ENCODE assay signal across 8 cellular contexts in genomic region chr2:219459460-219460311, GRCh38. TPM values are rescaled to one million over a fixed set of nuclear protein-coding genes. Genes with fewer than 3 reads are reported as not detected.
A peak's percentile ranks its signal among the peaks of the same experiment; 100 is the strongest.
DNase-seq lines count a peak whose midpoint lies in the region; ATAC-seq lines count a peak whose summit lies in the region.

No MANE protein-coding gene starts in this region.

- H3K23ac ChIP-seq in trophoblast cell (ENCODE audit: low read length): no peak overlapping the region

- H3K18ac ChIP-seq in trophoblast cell (ENCODE audit: low read length): peak overlapping the region; percentile 71

- peak overlapping the region; percentile 63 for H4K8ac ChIP-seq in trophoblast cell (ENCODE audit: low read depth, low read length)

- no CpG with 5 or more reads among the region's 14 CpGs for WGBS in trophoblast cell (ENCODE audit: extremely low coverage, insufficient coverage, insufficient read length)

- H2AK5ac ChIP-seq in trophoblast cell (ENCODE audit: low read length): peak overlapping the region; percentile 82

- no peaks in the 10 kb centered on the region for H3K27me3 ChIP-seq in trophoblast cell (ENCODE audit: insufficient read depth, low read length)

- H2BK120ac ChIP-seq in trophoblast cell (ENCODE audit: insufficient read depth, low read length, poor library complexity): peak overlapping the region; percentile 91

- peak overlapping the region; percentile 82 for H4K91ac ChIP-seq in trophoblast cell (ENCODE audit: low read depth, low read length)

- peak; percentile 78 for ATAC-seq in HG02759 (IDR thresholded peaks at IDR 0.05; ENCODE audit: unreplicated experiment)
- no peak for ATAC-seq in GM19328 (IDR thresholded peaks at IDR 0.05; ENCODE audit: unreplicated experiment)

- peak overlapping the region; percentile 20 for H4K12ac ChIP-seq in trophoblast cell (ENCODE audit: low read depth, low read length)

- H3K4me1 ChIP-seq in trophoblast cell (ENCODE audit: control insufficient read depth in 1 of 2, insufficient read depth in 2 of 2, low read length in 2 of 2): peaks cover 26 to 31% of the 10 kb centered on the region in 2 experiments

- peak overlapping the region; percentile 13 for H3K4me2 ChIP-seq in trophoblast cell (ENCODE audit: low read length)

- H2BK12ac ChIP-seq in trophoblast cell (ENCODE audit: low read length): peak overlapping the region; percentile 81

- H3K9me3 ChIP-seq in trophoblast cell (ENCODE audit: insufficient read depth, low read depth, low read length): no peaks in the 10 kb centered on the region

- H2AFZ ChIP-seq in trophoblast cell (ENCODE audit: insufficient read depth, low read length, poor library complexity): no peak overlapping the region

- peaks cover 2 to 7% of the 10 kb centered on the region in 2 experiments for H3K36me3 ChIP-seq in trophoblast cell (ENCODE audit: control insufficient read depth in 1 of 2, insufficient read depth in 2 of 2, low read length in 2 of 2)

- H3K4ac ChIP-seq in trophoblast cell (ENCODE audit: low read depth, low read length): peak overlapping the region; percentile 33

- H3K9ac ChIP-seq in trophoblast cell (ENCODE audit: low read length): peak overlapping the region; percentile 14

- H3K79me2 ChIP-seq in trophoblast cell (ENCODE audit: control insufficient read depth, insufficient read depth, low read length, poor library complexity): no peaks in the 10 kb centered on the region

- no peak overlapping the region for H3K4me3 ChIP-seq in trophoblast cell (ENCODE audit: low read depth, low read length)

- peaks cover 19% of the 10 kb centered on the region for H3K79me1 ChIP-seq in trophoblast cell (ENCODE audit: low read length)

- H2BK5ac ChIP-seq in trophoblast cell (ENCODE audit: low read depth, low read length, poor library complexity): peak overlapping the region; percentile 44

- H3K14ac ChIP-seq in trophoblast cell (ENCODE audit: low read length): peak overlapping the region; percentile 62

- H3K27ac ChIP-seq in trophoblast cell (ENCODE audit: low read depth, low read length): peak overlapping the region; percentile 74

- peak; percentile 12 for DNase-seq in NK-92 treated with Interleukin-12 subunit alpha and Interleukin-12 subunit beta, amount 100 ng/mL, for 24 hours (lab: John Stamatoyannopoulos, UW)
- no peak for DNase-seq in NK-92 (lab: John Stamatoyannopoulos, UW; ENCODE audit: unreplicated experiment)
- peak; percentile 51 for DNase-seq in NCI-H82 treated with DMSO at 0.1 percent for 48 hours (lab: John Stamatoyannopoulos, UW; ENCODE audit: unreplicated experiment)
- DNase-seq in activated gamma-delta T cell treated with anti-CD3 and anti-CD28 coated beads, Interleukin-2, amount 50 U/mL, for 16 hours (ENCODE audit: low read depth): peak; percentile 34
- DNase-seq in glomerular visceral epithelial cell (ENCODE audit: extremely low spot score): peak; percentile 71
- peak; percentile 46 to 75 for DNase-seq in trophoblast cell

RNA-seq across cellular contexts. Expression of gene SPEG, which starts 25.0 kb away (rescaled TPM):
- 28.0 and 28.6 TPM in 2 replicates for polyA plus RNA-seq in trophoblast cell (2013)

RNA-seq across cellular contexts. Expression of gene GMPPA, which starts 39.0 kb away (rescaled TPM):
- polyA plus RNA-seq in trophoblast cell (2013): 55.1 and 55.5 TPM in 2 replicates

RNA-seq across cellular contexts. Expression of gene DES, which starts 41.5 kb away (rescaled TPM):
- polyA plus RNA-seq in trophoblast cell (2013): 0.05 and 0.06 TPM in 2 replicates

RNA-seq across cellular contexts. Expression of gene ASIC4, which starts 54.6 kb away (rescaled TPM):
- polyA plus RNA-seq in trophoblast cell (2013): 0.22 and 0.23 TPM in 2 replicates
